21 cellular contexts compared by ENCODE assay signal in genomic region chr2:135168119-135168872, GRCh38.
DNase-seq lines count a peak whose midpoint lies in the region; ATAC-seq and TF ChIP-seq lines count a peak whose summit lies in the region.
"Had no signal": no experiment of that assay in that cellular context is flagged by ENCODE, and none has a peak within 500 bp of the region (broad histone marks: within the 10 kb centered on the region; RNA-seq: fewer than 3 reads in every experiment).

No MANE protein-coding gene starts in this region.

- TF ChIP-seq CTCF in natural killer cell (IDR thresholded peaks at IDR 0.05) = no peak
- TF ChIP-seq CTCF in WTC11 (IDR thresholded peaks at IDR 0.05) = no peak
- TF ChIP-seq CTCF in epithelial cell of proximal tubule (conservative IDR thresholded peaks at IDR 0.05; ENCODE audit: low read depth, low read length) = peak; percentile 5

- no peaks in the 10 kb centered on the region for H3K27me3 Mint-ChIP-seq in natural killer cell (ENCODE audit: low read depth in 2 of 2)
- no peaks in the 10 kb centered on the region for H3K27me3 Mint-ChIP-seq in natural killer cell treated with Interleukin-12 subunit alpha and Interleukin-12 subunit beta and Interleukin-15 and Interleukin-18, amount 100 ng/mL, for 72 hours
- no peaks in the 10 kb centered on the region for H3K27me3 Mint-ChIP-seq in WTC11 (ENCODE audit: low read depth)
- H3K27me3 Mint-ChIP-seq: activated T-helper 17 cell treated with anti-CD3 and anti-CD28 coated beads, Interleukin-2, amount 50 U/mL, for 72 hours; stimulated activated memory B cell treated with anti-CD40 and anti-IgM and Interleukin-4, amounts not matched to agents 10 μg/mL and 1 μg/mL and 100 μg/mL, for 72 hours had no signal

- H3K4me3 Mint-ChIP-seq in natural killer cell (peak overlapping the region; percentile 39), WTC11 (no peak overlapping the region)
- H3K4me3 Mint-ChIP-seq in natural killer cell treated with Interleukin-12 subunit alpha and Interleukin-12 subunit beta and Interleukin-15 and Interleukin-18, amount 100 ng/mL, for 72 hours = no peak overlapping the region
- H3K4me3 Mint-ChIP-seq: activated T-helper 17 cell treated with anti-CD3 and anti-CD28 coated beads, Interleukin-2, amount 50 U/mL, for 72 hours; stimulated activated memory B cell treated with anti-CD40 and anti-IgM and Interleukin-4, amounts not matched to agents 10 μg/mL and 1 μg/mL and 100 μg/mL, for 72 hours had no signal

- intact Hi-C loops in natural killer cell (cut with micrococcal nuclease) = no loop called here

- DNase-seq in natural killer cell = no peak
- no peak for DNase-seq in natural killer cell treated with Interleukin-12 subunit alpha and Interleukin-12 subunit beta and Interleukin-15 and Interleukin-18, amount 100 ng/mL, for 72 hours (ENCODE audit: low spot score)
- DNase-seq in WTC11 (ENCODE audit: low spot score) = no peak
- no peak for DNase-seq in epithelial cell of proximal tubule (ENCODE audit: low read depth)
- DNase-seq in D341Med (ENCODE audit: low spot score) = no peak
- no peak for DNase-seq in NCI-H2227 (lab: John Stamatoyannopoulos, UW; ENCODE audit: unreplicated experiment)
- DNase-seq: activated CD4-positive, alpha-beta T cell treated with anti-CD3 and anti-CD28 coated beads for 1 hour; adrenal gland; DMS 273 treated with DMSO at 0.1 percent for 48 hours; erythroblast; foreskin melanocyte; HCEC 1CT; midbrain; NCI-H1694; NCI-H69; psoas muscle; stimulated activated CD4-positive, alpha-beta T cell treated with anti-CD3 and anti-CD28 coated beads, Interleukin-1b, Interleukin-23, amount 100 ng/mL, for 48 hours had no signal

- H3K9me3 Mint-ChIP-seq in natural killer cell (no peaks in the 10 kb centered on the region), WTC11 (no peaks in the 10 kb centered on the region)
- H3K9me3 Mint-ChIP-seq in natural killer cell treated with Interleukin-12 subunit alpha and Interleukin-12 subunit beta and Interleukin-15 and Interleukin-18, amount 100 ng/mL, for 72 hours = no peaks in the 10 kb centered on the region
- H3K9me3 Mint-ChIP-seq: activated T-helper 17 cell treated with anti-CD3 and anti-CD28 coated beads, Interleukin-2, amount 50 U/mL, for 72 hours; stimulated activated memory B cell treated with anti-CD40 and anti-IgM and Interleukin-4, amounts not matched to agents 10 μg/mL and 1 μg/mL and 100 μg/mL, for 72 hours had no signal

- H3K36me3 Mint-ChIP-seq in natural killer cell (peaks cover 16% of the 10 kb centered on the region), WTC11 (peaks cover 44% of the 10 kb centered on the region)
- H3K36me3 Mint-ChIP-seq in natural killer cell treated with Interleukin-12 subunit alpha and Interleukin-12 subunit beta and Interleukin-15 and Interleukin-18, amount 100 ng/mL, for 72 hours = peaks cover 13% of the 10 kb centered on the region

- CTCF ChIA-PET in WTC11 (lab: Charles Lee) = interaction anchor here (0.9 kb wide), 1 partner anchor 164 kb away, joined by 5 read pairs; no protein-coding TSS in a partner anchor

- H3K4me1 Mint-ChIP-seq in natural killer cell = peaks cover 10 to 14% of the 10 kb centered on the region in 2 donors
- H3K4me1 Mint-ChIP-seq in natural killer cell treated with Interleukin-12 subunit alpha and Interleukin-12 subunit beta and Interleukin-15 and Interleukin-18, amount 100 ng/mL, for 72 hours (ENCODE audit: low read depth in 2 of 2) = peaks cover 9 to 10% of the 10 kb centered on the region in 2 donors
- peaks cover 8% of the 10 kb centered on the region; the same call in 1 of the 2 replicates for H3K4me1 Mint-ChIP-seq in WTC11
- H3K4me1 Mint-ChIP-seq: activated T-helper 17 cell treated with anti-CD3 and anti-CD28 coated beads, Interleukin-2, amount 50 U/mL, for 72 hours; stimulated activated memory B cell treated with anti-CD40 and anti-IgM and Interleukin-4, amounts not matched to agents 10 μg/mL and 1 μg/mL and 100 μg/mL, for 72 hours had no signal

- POLR2A ChIA-PET in WTC11 (lab: Charles Lee) = interaction anchor here (0.6 kb wide), 1 partner anchor 20 kb away, joined by 4 read pairs; no protein-coding TSS in a partner anchor

- H3K4me3 ChIP-seq in epithelial cell of proximal tubule (ENCODE audit: low read depth, low read length) = no peak overlapping the region
- H3K4me3 ChIP-seq: adrenal gland, psoas muscle had no signal

- H3K27ac Mint-ChIP-seq in natural killer cell (no peak overlapping the region), WTC11 (no peak overlapping the region)
- H3K27ac Mint-ChIP-seq in natural killer cell treated with Interleukin-12 subunit alpha and Interleukin-12 subunit beta and Interleukin-15 and Interleukin-18, amount 100 ng/mL, for 72 hours = no peak overlapping the region
- H3K27ac Mint-ChIP-seq: activated T-helper 17 cell treated with anti-CD3 and anti-CD28 coated beads, Interleukin-2, amount 50 U/mL, for 72 hours; stimulated activated memory B cell treated with anti-CD40 and anti-IgM and Interleukin-4, amounts not matched to agents 10 μg/mL and 1 μg/mL and 100 μg/mL, for 72 hours had no signal

- ATAC-seq in natural killer cell (no peak), WTC11 (0 out of 2 replicates have a peak, but pooled peaks have one; percentile 20), GM18909 (IDR thresholded peaks at IDR 0.05; ENCODE audit: poor library complexity, unreplicated experiment) (no peak)
- no peak for ATAC-seq in natural killer cell treated with Interleukin-12 subunit alpha and Interleukin-12 subunit beta and Interleukin-15 and Interleukin-18, amount 100 ng/mL, for 72 hours
- ATAC-seq: activated T-helper 17 cell treated with anti-CD3 and anti-CD28 coated beads, Interleukin-2, amount 50 U/mL, for 72 hours; psoas muscle; stimulated activated memory B cell treated with anti-CD40 and anti-IgM and Interleukin-4, amounts not matched to agents 10 μg/mL and 1 μg/mL and 100 μg/mL, for 72 hours had no signal

- H3K27ac ChIP-seq in temporal lobe (ENCODE audit: low read depth, low read length) = peak overlapping the region; percentile 51
- H3K27ac ChIP-seq: adrenal gland, psoas muscle had no signal

TF ChIP-seq in WTC11, 78 proteins besides CTCF, POLR2A, EP300 and RAD21 (continues in another document):
- TF ChIP-seq USF1 (CRISPR knock-in tag; IDR thresholded peaks at IDR 0.05) (no peak), ZBTB21 (CRISPR knock-in tag; IDR thresholded peaks at IDR 0.05; ENCODE audit: borderline replicate concordance) (no peak), NFE2L1 (CRISPR knock-in tag; IDR thresholded peaks at IDR 0.05) (no peak), AR (CRISPR knock-in tag; IDR thresholded peaks at IDR 0.05) (no peak), CREB1 (CRISPR knock-in tag; IDR thresholded peaks at IDR 0.05) (no peak), ATF1 (CRISPR knock-in tag; IDR thresholded peaks at IDR 0.05) (no peak), HMGA2 (CRISPR knock-in tag; IDR thresholded peaks at IDR 0.05) (no peak), GTF2I (CRISPR knock-in tag; conservative IDR thresholded peaks at IDR 0.05) (no peak), SOX15 (CRISPR knock-in tag; IDR thresholded peaks at IDR 0.05) (no peak), ZNF317 (CRISPR knock-in tag; IDR thresholded peaks at IDR 0.05; ENCODE audit: borderline replicate concordance, low read depth) (no peak), FOXP1 (CRISPR knock-in tag; IDR thresholded peaks at IDR 0.05; ENCODE audit: borderline replicate concordance) (no peak), FOXP4 (CRISPR knock-in tag; IDR thresholded peaks at IDR 0.05) (no peak), TCF7 (CRISPR knock-in tag; IDR thresholded peaks at IDR 0.05; ENCODE audit: low read depth) (no peak)
